ENCODE assay signal across 25 cellular contexts in genomic region chr19:34831714-34832113, GRCh38.
"Had no signal": no experiment of that assay in that cellular context is flagged by ENCODE, and none has a peak within 500 bp of the region (broad histone marks: within the 10 kb centered on the region; RNA-seq: fewer than 3 reads in every experiment).

No MANE protein-coding gene starts in this region.

- DNase-seq: colonic mucosa; cortex of kidney; dermis blood vessel endothelial cell; dorsolateral prefrontal cortex; effector CD4-positive, alpha-beta T cell; effector CD8-positive, alpha-beta T cell; effector memory CD4-positive, alpha-beta T cell; effector memory CD8-positive, alpha-beta T cell; endodermal cell; erythroblast; esophagus squamous epithelium; foreskin fibroblast; foreskin keratinocyte; foreskin melanocyte; gastrocnemius medialis; glutamatergic neuron; head of caudate nucleus; heart right ventricle had no signal

- H3K4me3 ChIP-seq: colonic mucosa, coronary artery, dorsolateral prefrontal cortex, esophagus muscularis mucosa, esophagus squamous epithelium, gastrocnemius medialis, gastroesophageal sphincter, heart left ventricle, heart right ventricle had no signal

- H3K27ac ChIP-seq: colonic mucosa, coronary artery, dorsolateral prefrontal cortex, epithelial cell of prostate, esophagus muscularis mucosa, esophagus squamous epithelium, foreskin keratinocyte, gastrocnemius medialis, gastroesophageal sphincter, heart left ventricle, heart right ventricle had no signal

- H3K4me3 Mint-ChIP-seq: dendritic cell treated with granulocyte-macrophage colony-stimulating factor and Interleukin-4, amounts not matched to agents 40 ng/mL and 50 ng/mL, for 4 days; effector memory CD8-positive, alpha-beta T cell; endodermal cell had no signal

- H3K9me3 ChIP-seq: colonic mucosa, esophagus muscularis mucosa, esophagus squamous epithelium, gastrocnemius medialis, gastroesophageal sphincter, heart left ventricle, heart right ventricle had no signal

- ATAC-seq: effector memory CD8-positive, alpha-beta T cell; esophagus mucosa; foreskin keratinocyte; gastrocnemius medialis; gastroesophageal sphincter; heart right ventricle had no signal

- H3K9me3 Mint-ChIP-seq: effector memory CD8-positive, alpha-beta T cell; endodermal cell had no signal

- H3K36me3 ChIP-seq: colonic mucosa, esophagus muscularis mucosa, esophagus squamous epithelium, gastrocnemius medialis, gastroesophageal sphincter, heart left ventricle, heart right ventricle had no signal

- H3K27ac Mint-ChIP-seq: dendritic cell treated with granulocyte-macrophage colony-stimulating factor and Interleukin-4, amounts not matched to agents 40 ng/mL and 50 ng/mL, for 4 days; effector memory CD8-positive, alpha-beta T cell; endodermal cell had no signal

- H3K27me3 Mint-ChIP-seq: dendritic cell treated with granulocyte-macrophage colony-stimulating factor and Interleukin-4, amounts not matched to agents 40 ng/mL and 50 ng/mL, for 4 days had no signal

- H3K4me1 Mint-ChIP-seq: endodermal cell had no signal

- H3K27me3 ChIP-seq: colonic mucosa, foreskin keratinocyte, gastrocnemius medialis, heart left ventricle, heart right ventricle had no signal

- H3K4me1 ChIP-seq: colonic mucosa, esophagus muscularis mucosa, esophagus squamous epithelium, foreskin keratinocyte, gastrocnemius medialis, gastroesophageal sphincter had no signal
